Comparison of ENCODE assay signal across 26 cellular contexts in genomic region chr5:137747848-137748247, GRCh38.
"Had no signal": no experiment of that assay in that cellular context is flagged by ENCODE, and none has a peak within 500 bp of the region (broad histone marks: within the 10 kb centered on the region; RNA-seq: fewer than 3 reads in every experiment).

No MANE protein-coding gene starts in this region.

- H3K27ac Mint-ChIP-seq: activated naive CD4-positive, alpha-beta T cell treated with anti-CD3 and anti-CD28 coated beads, Interleukin-2, amount 50 U/mL, for 72 hours; activated T-cell treated with anti-CD3 and anti-CD28 coated beads, Interleukin-2, amount 50 U/mL, for 72 hours; brain; natural killer cell treated with Interleukin-12 subunit alpha and Interleukin-12 subunit beta and Interleukin-15 and Interleukin-18, amount 100 ng/mL, for 72 hours; T-helper 2 cell treated with Interferon-gamma antibody and Interleukin-4, amounts not matched to agents 5 μg/mL and 100 μg/mL, for 36 hours had no signal

- H3K9me3 ChIP-seq: colonic mucosa, gastrocnemius medialis, left lung, mucosa of descending colon, spleen, testis had no signal

- H3K27me3 Mint-ChIP-seq: natural killer cell treated with Interleukin-12 subunit alpha and Interleukin-12 subunit beta and Interleukin-15 and Interleukin-18, amount 100 ng/mL, for 72 hours had no signal

- H3K27ac ChIP-seq: cardiac muscle cell, colonic mucosa, gastrocnemius medialis, left lung, spleen, testis had no signal

- ATAC-seq: activated naive CD4-positive, alpha-beta T cell treated with anti-CD3 and anti-CD28 coated beads, Interleukin-2, amount 50 U/mL, for 72 hours; activated T-cell treated with anti-CD3 and anti-CD28 coated beads, Interleukin-2, amount 50 U/mL, for 72 hours; gastrocnemius medialis; left lung; mucosa of descending colon; natural killer cell treated with Interleukin-12 subunit alpha and Interleukin-12 subunit beta and Interleukin-15 and Interleukin-18, amount 100 ng/mL, for 72 hours; right cardiac atrium had no signal

- H3K27me3 ChIP-seq: cardiac muscle cell, colonic mucosa, gastrocnemius medialis, left lung, spleen, testis had no signal

- H3K4me3 Mint-ChIP-seq: activated T-cell treated with anti-CD3 and anti-CD28 coated beads, Interleukin-2, amount 50 U/mL, for 72 hours; brain; natural killer cell treated with Interleukin-12 subunit alpha and Interleukin-12 subunit beta and Interleukin-15 and Interleukin-18, amount 100 ng/mL, for 72 hours; T-helper 2 cell treated with Interferon-gamma antibody and Interleukin-4, amounts not matched to agents 5 μg/mL and 100 μg/mL, for 36 hours had no signal

- H3K36me3 ChIP-seq: colonic mucosa, gastrocnemius medialis, left lung had no signal

- H3K4me3 ChIP-seq: cardiac muscle cell, colonic mucosa, gastrocnemius medialis, left lung, lung, mucosa of descending colon, spleen, testis had no signal

- H3K9me3 Mint-ChIP-seq: activated naive CD4-positive, alpha-beta T cell treated with anti-CD3 and anti-CD28 coated beads, Interleukin-2, amount 50 U/mL, for 72 hours; activated T-cell treated with anti-CD3 and anti-CD28 coated beads, Interleukin-2, amount 50 U/mL, for 72 hours; brain; natural killer cell treated with Interleukin-12 subunit alpha and Interleukin-12 subunit beta and Interleukin-15 and Interleukin-18, amount 100 ng/mL, for 72 hours; T-helper 2 cell treated with Interferon-gamma antibody and Interleukin-4, amounts not matched to agents 5 μg/mL and 100 μg/mL, for 36 hours had no signal

- DNase-seq: activated CD4-positive, alpha-beta T cell treated with anti-CD3 and anti-CD28 coated beads for 4 hours; activated CD4-positive, alpha-beta T cell treated with anti-CD3 and anti-CD28 coated beads, Interleukin-2, amount 50 U/mL, for 4 hours; activated naive CD4-positive, alpha-beta T cell; activated T-cell treated with anti-CD3 and anti-CD28 coated beads for 4 hours; activated T-cell treated with anti-CD3 and anti-CD28 coated beads, Interleukin-2, amount 50 U/mL, for 72 hours; aorta; cerebellar nuclear complex; colonic mucosa; effector CD8-positive, alpha-beta T cell; gastrocnemius medialis; glutamatergic neuron; left lung; mucosa of descending colon; posterior cingulate gyrus; right cardiac atrium; spleen; stimulated activated CD4-positive, alpha-beta T cell treated with anti-CD3 and anti-CD28 coated beads, Interleukin-2, amount 100 ng/mL, for 48 hours; stimulated activated naive CD4-positive, alpha-beta T cell treated with Interleukin-2 at 50 U/mL for 16 hours; testis; trophoblast cell had no signal
